ENCODE assay signal across 22 cellular contexts in the genomic region with DNA sequence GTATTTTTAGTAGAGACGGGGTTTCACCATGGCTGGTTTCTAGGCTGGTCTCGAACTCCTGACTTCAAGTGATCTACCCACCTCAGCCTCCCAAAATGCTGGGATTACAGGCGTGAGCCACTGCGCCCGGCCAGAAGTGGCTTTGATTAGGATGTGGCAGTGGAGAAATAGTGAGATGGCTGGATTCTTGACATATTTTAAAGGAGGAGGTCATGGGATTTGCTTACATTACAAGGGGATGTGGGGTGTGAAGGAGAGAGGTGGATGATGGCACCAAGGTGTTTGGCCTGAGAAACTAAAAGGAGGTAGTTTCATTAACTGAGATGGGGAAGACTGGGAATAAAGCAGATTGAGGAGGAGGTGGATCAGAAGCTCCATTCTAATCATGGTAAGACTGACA. TPM values are rescaled to one million over a fixed set of nuclear protein-coding genes. Genes with fewer than 3 reads are reported as not detected.
DNase-seq lines count a peak whose midpoint lies in the region; ATAC-seq and TF ChIP-seq lines count a peak whose summit lies in the region.
"Had no signal": no experiment of that assay in that cellular context is flagged by ENCODE, and none has a peak within 500 bp of the region (broad histone marks: within the 10 kb centered on the region; RNA-seq: fewer than 3 reads in every experiment).

No MANE protein-coding gene starts in this region.

- no peak overlapping the region for H3K14ac ChIP-seq in IMR-90 (replicated peaks; ENCODE audit: low read depth, low read length)

- H3K36me3 ChIP-seq in IMR-90 (ENCODE audit: control insufficient read depth, insufficient read depth, low read length) (no peaks in the 10 kb centered on the region), neutrophil (no peaks in the 10 kb centered on the region)
- H3K36me3 ChIP-seq: SJSA1 had no signal

- H3K4me3 Mint-ChIP-seq in Calu3 (ENCODE audit: low read depth, unreplicated experiment): no peak overlapping the region
- H3K4me3 Mint-ChIP-seq: CD8-positive, alpha-beta T cell had no signal

- H3K4me1 Mint-ChIP-seq in Calu3 (ENCODE audit: low read depth, unreplicated experiment): no peaks in the 10 kb centered on the region

- H4K5ac ChIP-seq in IMR-90 (ENCODE audit: low read depth, low read length): no peak overlapping the region

- peak; percentile 50; the same call in 1 of the 2 replicates for ATAC-seq in IMR-90 (ENCODE audit: low read depth)
- ATAC-seq: A549; CD8-positive, alpha-beta T cell had no signal

- H3K27ac ChIP-seq in IMR-90 (ENCODE audit: insufficient read depth, low read length) (no peak overlapping the region), neutrophil (peak overlapping the region; percentile 76)
- H3K27ac ChIP-seq: A549, SJSA1 had no signal

- H2BK120ac ChIP-seq in IMR-90 (ENCODE audit: low read depth, low read length): peak overlapping the region; percentile 39

- H4K8ac ChIP-seq in IMR-90 (ENCODE audit: low read depth in 2 of 2, low read length in 2 of 2): no peak overlapping the region

- dilution Hi-C loops in IMR-90 (cut with HindIII; ENCODE audit: low sequenced_read_pairs, unreplicated experiment): no loop called here

- no peak overlapping the region for H3K56ac ChIP-seq in IMR-90 (ENCODE audit: extremely low read depth, insufficient read depth, low read length)

- H3K27me3 ChIP-seq in IMR-90 (ENCODE audit: control insufficient read depth, insufficient read depth, low read length) (peaks cover 15% of the 10 kb centered on the region), neutrophil (no peaks in the 10 kb centered on the region)
- H3K27me3 ChIP-seq: SJSA1 had no signal

- peak; percentile 43 for DNase-seq in EH (ENCODE audit: low read depth)
- peak; percentile 28 for DNase-seq in IMR-90
- peak; percentile 44 for DNase-seq in islet precursor cell
- no peak for DNase-seq in COR-L47 (lab: John Stamatoyannopoulos, UW)
- DNase-seq in Calu3: no peak
- no peak for DNase-seq in DMS79 treated with DMSO at 0.1 percent for 48 hours (lab: John Stamatoyannopoulos, UW)
- DNase-seq: CD8-positive, alpha-beta T cell; DMS153; GDM1; Karpas-422; NCI-H1105; NCI-H1436 treated with DMSO at 0.1 percent for 48 hours; NCI-H187 treated with DMSO at 0.1 percent for 48 hours; NCI-H2107; NCI-H446; NCI-H524 treated with DMSO at 0.1 percent for 48 hours; NCI-H774; Right ventricle myocardium superior had no signal

- H3K27ac Mint-ChIP-seq in Calu3 (ENCODE audit: unreplicated experiment): no peak overlapping the region
- H3K27ac Mint-ChIP-seq: CD8-positive, alpha-beta T cell had no signal

- H3K4ac ChIP-seq in IMR-90 (ENCODE audit: low read depth, low read length): 0 out of 2 replicates have a peak overlapping the region, but pooled peaks have one; percentile 12

- 0 out of 2 replicates have a peak overlapping the region, but pooled peaks have one; percentile 2 for H4K91ac ChIP-seq in IMR-90 (ENCODE audit: insufficient read depth, low read depth, low read length)

- in situ Hi-C loops in IMR-90 (cut with MboI; ENCODE audit: low sequenced_read_pairs): loop anchor here (25.0 kb wide), 1 partner anchor 408 kb away; a partner anchor contains a TSS

- WGBS in IMR-90 (ENCODE audit: extremely low coverage in 2 of 2, insufficient read length in 1 of 2), 2 experiments: no CpG with 5 or more reads among the region's 5 CpGs

- H3K4me3 ChIP-seq in IMR-90 (ENCODE audit: insufficient read depth, low read depth, low read length) (no peak overlapping the region), neutrophil (ENCODE audit: low read depth in 1 of 2, low read length in 1 of 2) (no peak overlapping the region)
- H3K4me3 ChIP-seq: A549, SJSA1 had no signal

- no peak overlapping the region for H2AK9ac ChIP-seq in IMR-90 (replicated peaks; ENCODE audit: low read depth, low read length, poor library complexity)

- no peak overlapping the region for H3K9ac ChIP-seq in IMR-90 (ENCODE audit: low read depth, low read length)

- peaks cover 10% of the 10 kb centered on the region for H3K9me1 ChIP-seq in IMR-90 (ENCODE audit: insufficient read depth, low read length)

- H3K4me2 ChIP-seq in IMR-90 (ENCODE audit: low read depth, low read length): no peak overlapping the region
- H3K4me2 ChIP-seq: A549 had no signal

- POLR2A ChIA-PET in IMR-90 (lab: Charles Lee; ENCODE audit: unreplicated experiment): interaction anchor here (0.6 kb wide), 1 partner anchor 150 kb away, joined by 3 read pairs; no protein-coding TSS in a partner anchor

- intact Hi-C loops in IMR-90 (cut with micrococcal nuclease) (no loop called here), Calu3 (cut with micrococcal nuclease; ENCODE audit: unreplicated experiment) (no loop called here)

- H3K9me3 ChIP-seq in IMR-90 (ENCODE audit: control insufficient read depth, insufficient read depth, low read length) (peaks cover 9% of the 10 kb centered on the region), neutrophil (no peaks in the 10 kb centered on the region)
- H3K9me3 ChIP-seq: A549, SJSA1 had no signal

- H3K18ac ChIP-seq in IMR-90 (ENCODE audit: low read depth, low read length): no peak overlapping the region

- no peak overlapping the region for H2AFZ ChIP-seq in IMR-90 (replicated peaks; ENCODE audit: low read length, poor library complexity)

- peaks cover 2% of the 10 kb centered on the region for H3K9me3 Mint-ChIP-seq in Calu3 (ENCODE audit: low read depth, unreplicated experiment)

- H3K36me3 Mint-ChIP-seq in Calu3 (ENCODE audit: insufficient read depth, unreplicated experiment): no peaks in the 10 kb centered on the region
- H3K36me3 Mint-ChIP-seq: CD8-positive, alpha-beta T cell had no signal

- CTCF ChIA-PET in IMR-90 (lab: Yijun Ruan, JAX): no interaction called here
- CTCF ChIA-PET in Calu3 (lab: Charles Lee): interaction anchor here (0.6 kb wide), 1 partner anchor 9 kb away, joined by 3 read pairs; no protein-coding TSS in a partner anchor

- no peaks in the 10 kb centered on the region for H3K79me1 ChIP-seq in IMR-90 (ENCODE audit: low read depth in 1 of 2, low read length in 2 of 2)

- no peak for TF ChIP-seq CTCF in IMR-90 (conservative IDR thresholded peaks at IDR 0.05; ENCODE audit: low read depth, low read length)
- TF ChIP-seq CTCF in neutrophil (IDR thresholded peaks at IDR 0.05): no peak
- TF ChIP-seq CTCF in Calu3 (IDR thresholded peaks at IDR 0.05; ENCODE audit: unreplicated experiment): no peak

- H3K4me1 ChIP-seq in IMR-90 (ENCODE audit: control insufficient read depth, insufficient read depth, low read length): peaks cover 4% of the 10 kb centered on the region; the same call in 1 of the 2 replicates
- H3K4me1 ChIP-seq in neutrophil (ENCODE audit: control insufficient read depth in 1 of 2, insufficient read depth in 1 of 2, low read depth in 1 of 2, low read length in 1 of 2): peaks cover 63 to 66% of the 10 kb centered on the region in 2 experiments
- H3K4me1 ChIP-seq: A549 had no signal

- no peak overlapping the region for H3K23ac ChIP-seq in IMR-90 (ENCODE audit: low read depth, low read length)

- H2BK20ac ChIP-seq in IMR-90 (ENCODE audit: low read depth, low read length): peak overlapping the region; percentile 40

- no peak overlapping the region for H2AK5ac ChIP-seq in IMR-90 (ENCODE audit: low read depth, low read length)

- TF ChIP-seq RAD21 in IMR-90 (IDR thresholded peaks at IDR 0.05; ENCODE audit: low read length): no peak

- H4K20me1 ChIP-seq in IMR-90 (ENCODE audit: insufficient read depth, low read length): no peaks in the 10 kb centered on the region

- no peak overlapping the region for H2BK15ac ChIP-seq in IMR-90 (ENCODE audit: low read depth, low read length)

- BruUV-seq in IMR-90 (replicated peaks; lab: Mats Ljungman, UMichigan) (no TSS peak), Calu3 (replicated peaks; lab: Mats Ljungman, UMichigan) (no TSS peak)

- TF ChIP-seq POLR2A in IMR-90 (IDR thresholded peaks at IDR 0.05; ENCODE audit: low read depth, low read length): no peak

- peaks cover 93% of the 10 kb centered on the region for H3K27me3 Mint-ChIP-seq in Calu3 (ENCODE audit: unreplicated experiment)

- H2BK5ac ChIP-seq in IMR-90 (ENCODE audit: low read depth, low read length, poor library complexity, severe bottlenecking): no peak overlapping the region

TF ChIP-seq in IMR-90, 13 proteins besides CTCF, POLR2A, EP300 and RAD21 (continues in another document):
- no peak for TF ChIP-seq RFX5 (IDR thresholded peaks at IDR 0.05; ENCODE audit: low read depth, low read length)
- TF ChIP-seq MXI1 (IDR thresholded peaks at IDR 0.05; ENCODE audit: borderline replicate concordance, low read depth, low read length): no peak
- TF ChIP-seq, protein P1, sequence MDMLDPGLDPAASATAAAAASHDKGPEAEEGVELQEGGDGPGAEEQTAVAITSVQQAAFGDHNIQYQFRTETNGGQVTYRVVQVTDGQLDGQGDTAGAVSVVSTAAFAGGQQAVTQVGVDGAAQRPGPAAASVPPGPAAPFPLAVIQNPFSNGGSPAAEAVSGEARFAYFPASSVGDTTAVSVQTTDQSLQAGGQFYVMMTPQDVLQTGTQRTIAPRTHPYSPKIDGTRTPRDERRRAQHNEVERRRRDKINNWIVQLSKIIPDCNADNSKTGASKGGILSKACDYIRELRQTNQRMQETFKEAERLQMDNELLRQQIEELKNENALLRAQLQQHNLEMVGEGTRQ (IDR thresholded peaks at IDR 0.05; ENCODE audit: low read depth, low read length): no peak
- TF ChIP-seq SMC3 (IDR thresholded peaks at IDR 0.05; ENCODE audit: low read depth, low read length): no peak
- TF ChIP-seq, protein P2, sequence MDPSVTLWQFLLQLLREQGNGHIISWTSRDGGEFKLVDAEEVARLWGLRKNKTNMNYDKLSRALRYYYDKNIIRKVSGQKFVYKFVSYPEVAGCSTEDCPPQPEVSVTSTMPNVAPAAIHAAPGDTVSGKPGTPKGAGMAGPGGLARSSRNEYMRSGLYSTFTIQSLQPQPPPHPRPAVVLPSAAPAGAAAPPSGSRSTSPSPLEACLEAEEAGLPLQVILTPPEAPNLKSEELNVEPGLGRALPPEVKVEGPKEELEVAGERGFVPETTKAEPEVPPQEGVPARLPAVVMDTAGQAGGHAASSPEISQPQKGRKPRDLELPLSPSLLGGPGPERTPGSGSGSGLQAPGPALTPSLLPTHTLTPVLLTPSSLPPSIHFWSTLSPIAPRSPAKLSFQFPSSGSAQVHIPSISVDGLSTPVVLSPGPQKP (IDR thresholded peaks at IDR 0.05; ENCODE audit: borderline replicate concordance, low read depth, low read length): no peak
- TF ChIP-seq NFE2L2 (IDR thresholded peaks at IDR 0.05; ENCODE audit: low read depth, low read length): no peak
- TF ChIP-seq MAFK (IDR thresholded peaks at IDR 0.05; ENCODE audit: low read depth, low read length): no peak

RNA-seq across cellular contexts. Expression of a gene that starts 15.0 kb away (rescaled TPM):
- total RNA-seq in IMR-90 (2012; rRNA removed) (not detected in 2 replicates), Calu3 (2022) (not detected in 2 replicates)
- 0.04 TPM in 1 of 2 replicates, not detected in the other for polyA plus RNA-seq in IMR-90 (2012; rRNA removed)
- not detected in 2 replicates for polyA plus RNA-seq in IMR-90 (2012; cell fraction: cytosol; rRNA removed)
- 0.14 TPM in 1 of 2 replicates, not detected in the other for polyA plus RNA-seq in IMR-90 (2012; cell fraction: nucleus; rRNA removed; ENCODE audit: low replicate concordance)
- total RNA-seq: CD8-positive, alpha-beta T cell had no signal
- polyA plus RNA-seq: A549 had no signal

RNA-seq across cellular contexts. Expression of a gene that starts 18.1 kb away (rescaled TPM):
- total RNA-seq in IMR-90 (2012; rRNA removed) (0.18 TPM in 1 of 2 replicates, not detected in the other), Calu3 (2022) (not detected in 2 replicates)
- 0.10 and 0.26 TPM in 2 replicates for polyA plus RNA-seq in IMR-90 (2012; rRNA removed)
- 0.05 TPM in 1 of 2 replicates, not detected in the other for polyA plus RNA-seq in IMR-90 (2012; cell fraction: cytosol; rRNA removed)
- polyA plus RNA-seq in IMR-90 (2012; cell fraction: nucleus; rRNA removed; ENCODE audit: low replicate concordance): 0.08 TPM in 1 of 2 replicates, not detected in the other
- total RNA-seq: CD8-positive, alpha-beta T cell; Right ventricle myocardium superior; RPMI7951; SJSA1 had no signal
- polyA plus RNA-seq: A549 had no signal

Comparison
In these comparisons a context has a peak if more than half of its experiments do, and no peak if none do; other contexts are left out.
1. DNase-seq: peak in EH (single experiment), IMR-90 (single experiment) and islet precursor cell (single experiment); none in COR-L47 (single experiment), Calu3 (single experiment) and DMS79 treated with DMSO at 0.1 percent for 48 hours (single experiment).